In the genomic region with DNA sequence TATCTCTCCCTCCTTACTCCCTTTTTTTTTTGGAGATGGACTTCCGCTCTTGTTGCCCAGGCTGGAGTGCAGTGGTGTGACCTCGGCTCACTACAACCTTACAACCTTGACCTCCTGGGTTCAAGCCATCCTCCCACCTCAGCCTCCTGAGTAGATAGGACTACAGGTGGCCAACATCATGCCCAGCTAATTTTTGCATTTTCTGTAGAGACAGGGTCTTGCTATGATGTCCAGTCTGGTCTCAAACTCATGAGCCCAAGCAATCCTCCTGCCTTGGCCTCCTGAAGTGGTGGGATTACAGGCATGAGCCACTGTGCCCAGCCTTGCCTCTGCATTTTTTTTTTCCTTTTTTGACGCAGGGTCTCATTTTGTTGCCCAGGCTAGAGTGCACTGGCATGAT, we compare ENCODE assay signal across 23 cellular contexts. TPM values are rescaled to one million over a fixed set of nuclear protein-coding genes. Genes with fewer than 3 reads are reported as not detected.
DNase-seq lines count a peak whose midpoint lies in the region; ATAC-seq and TF ChIP-seq lines count a peak whose summit lies in the region.
"Had no signal": no experiment of that assay in that cellular context is flagged by ENCODE, and none has a peak within 500 bp of the region (broad histone marks: within the 10 kb centered on the region; RNA-seq: fewer than 3 reads in every experiment).

No MANE protein-coding gene starts in this region.

- H3K27me3 Mint-ChIP-seq in endodermal cell (ENCODE audit: insufficient read depth) (no peaks in the 10 kb centered on the region), osteocyte (ENCODE audit: unreplicated experiment) (no peaks in the 10 kb centered on the region)
- H3K27me3 Mint-ChIP-seq: activated naive CD4-positive, alpha-beta T cell treated with anti-CD3 and anti-CD28 coated beads, Interleukin-2, amount 10 ng/mL, durations not matched to agents 7 days and 5 days; CD4-positive, alpha-beta T cell had no signal

- H3K4me3 ChIP-seq in HUES48 (ENCODE audit: low read depth, low read length) (no peak overlapping the region), endodermal cell (ENCODE audit: low read length) (no peak overlapping the region)
- H3K4me3 ChIP-seq: body of pancreas, gastrocnemius medialis, lower lobe of right lung, mucosa of descending colon, SJCRH30, tibial nerve had no signal

- TF ChIP-seq CTCF in endodermal cell (conservative IDR thresholded peaks at IDR 0.05) (no peak), osteocyte (IDR thresholded peaks at IDR 0.05) (no peak)

- peak overlapping the region; percentile 52 for H3K27ac ChIP-seq in HUES48 (ENCODE audit: low read depth, low read length)
- no peak overlapping the region for H3K27ac ChIP-seq in endodermal cell (ENCODE audit: low read depth, low read length)
- H3K27ac ChIP-seq: body of pancreas, gastrocnemius medialis, lower lobe of right lung, SJCRH30, tibial nerve, VCaP had no signal

- no peaks in the 10 kb centered on the region for H3K9me3 ChIP-seq in HUES48 (ENCODE audit: control insufficient read depth, insufficient read depth, low read length)
- no peaks in the 10 kb centered on the region for H3K9me3 ChIP-seq in endodermal cell (ENCODE audit: control insufficient read depth, low read length)
- H3K9me3 ChIP-seq: body of pancreas, gastrocnemius medialis, lower lobe of right lung, mucosa of descending colon, SJCRH30, tibial nerve had no signal

- peak overlapping the region; percentile 56 to 83 for H3K27ac Mint-ChIP-seq in activated naive CD4-positive, alpha-beta T cell treated with anti-CD3 and anti-CD28 coated beads, Interleukin-2, amount 50 U/mL, for 72 hours
- peak overlapping the region; percentile 17 for H3K27ac Mint-ChIP-seq in endodermal cell
- H3K27ac Mint-ChIP-seq in osteocyte (ENCODE audit: unreplicated experiment), result peak overlapping the region; percentile 47
- H3K27ac Mint-ChIP-seq: activated naive CD4-positive, alpha-beta T cell treated with anti-CD3 and anti-CD28 coated beads, Interleukin-2, amount 10 ng/mL, durations not matched to agents 7 days and 5 days had no signal

- H3K4me1 Mint-ChIP-seq in endodermal cell (peaks cover 33% of the 10 kb centered on the region), osteocyte (ENCODE audit: unreplicated experiment) (peaks cover 18% of the 10 kb centered on the region)

- H3K36me3 Mint-ChIP-seq in activated naive CD4-positive, alpha-beta T cell treated with anti-CD3 and anti-CD28 coated beads, Interleukin-2, amount 50 U/mL, for 72 hours, result peaks cover 0 to 6% of the 10 kb centered on the region in 2 donors
- peaks cover 4% of the 10 kb centered on the region for H3K36me3 Mint-ChIP-seq in endodermal cell (ENCODE audit: low read depth)
- H3K36me3 Mint-ChIP-seq in osteocyte (ENCODE audit: unreplicated experiment), result peaks cover 10% of the 10 kb centered on the region

- no peak for TF ChIP-seq POLR2A in GM18505 (IDR thresholded peaks at IDR 0.05; ENCODE audit: borderline replicate concordance, extremely low read depth, insufficient read depth, insufficient read length)

- H3K9ac ChIP-seq in HUES48 (ENCODE audit: low read depth, low read length), result no peak overlapping the region
- no peak overlapping the region for H3K9ac ChIP-seq in endodermal cell (ENCODE audit: extremely low read depth, low read length, poor library complexity, severe bottlenecking)

- no peak for DNase-seq in activated naive CD4-positive, alpha-beta T cell treated with anti-CD3 and anti-CD28 coated beads, Interleukin-2, amount 50 U/mL, for 72 hours (ENCODE audit: low spot score in 2 of 2)
- DNase-seq in activated naive CD4-positive, alpha-beta T cell (lab: John Stamatoyannopoulos, UW), result no peak
- no peak for DNase-seq in endodermal cell
- DNase-seq in osteocyte (ENCODE audit: extremely low spot score, unreplicated experiment), result no peak
- no peak for DNase-seq in GM19240 (ENCODE audit: insufficient read length, low spot score)
- no peak for DNase-seq in A172 (ENCODE audit: low spot score)
- DNase-seq: activated CD8-positive, alpha-beta memory T cell treated with anti-CD3 and anti-CD28 coated beads for 24 hours; activated naive CD4-positive, alpha-beta T cell treated with anti-CD3 and anti-CD28 coated beads, Interleukin-2, amount 10 ng/mL, durations not matched to agents 7 days and 5 days; AML-193; body of pancreas; CD4-positive, alpha-beta T cell; DMS 273 treated with DMSO at 0.1 percent for 48 hours; gastrocnemius medialis; lower lobe of right lung; mucosa of descending colon; stimulated activated CD8-positive, alpha-beta memory T cell treated with anti-CD3 and anti-CD28 coated beads, Interleukin-4, amount 100 ng/mL, for 48 hours; T-helper 9 cell had no signal

- H3K4me1 ChIP-seq in HUES48 (ENCODE audit: control insufficient read depth, insufficient read depth, low read length), result peaks cover 24% of the 10 kb centered on the region
- H3K4me1 ChIP-seq in endodermal cell (ENCODE audit: control insufficient read depth, insufficient read depth, low read length), result no peaks in the 10 kb centered on the region
- H3K4me1 ChIP-seq: SJCRH30 had no signal

- H3K27me3 ChIP-seq in HUES48 (ENCODE audit: control insufficient read depth, insufficient read depth, low read length), result no peaks in the 10 kb centered on the region
- H3K27me3 ChIP-seq in endodermal cell (ENCODE audit: control insufficient read depth, insufficient read depth, low read length, poor library complexity, severe bottlenecking), result no peaks in the 10 kb centered on the region
- H3K27me3 ChIP-seq: body of pancreas, gastrocnemius medialis, SJCRH30, tibial nerve had no signal

- ATAC-seq in activated naive CD4-positive, alpha-beta T cell treated with anti-CD3 and anti-CD28 coated beads, Interleukin-2, amount 50 U/mL, for 72 hours, result no peak
- no peak for ATAC-seq in GM18505 (IDR thresholded peaks at IDR 0.05; ENCODE audit: unreplicated experiment)
- ATAC-seq: body of pancreas, gastrocnemius medialis, lower lobe of right lung, mucosa of descending colon, sciatic nerve had no signal

- no peaks in the 10 kb centered on the region for H3K36me3 ChIP-seq in HUES48 (ENCODE audit: control insufficient read depth, insufficient read depth, low read length)
- H3K36me3 ChIP-seq in endodermal cell (ENCODE audit: control insufficient read depth, insufficient read depth, low read length), result no peaks in the 10 kb centered on the region
- H3K36me3 ChIP-seq: gastrocnemius medialis, lower lobe of right lung, SJCRH30, tibial nerve had no signal

- H3K4me3 Mint-ChIP-seq in endodermal cell (no peak overlapping the region), osteocyte (ENCODE audit: unreplicated experiment) (no peak overlapping the region)
- H3K4me3 Mint-ChIP-seq: activated naive CD4-positive, alpha-beta T cell treated with anti-CD3 and anti-CD28 coated beads, Interleukin-2, amount 10 ng/mL, durations not matched to agents 7 days and 5 days; CD4-positive, alpha-beta T cell had no signal

- H3K9me3 Mint-ChIP-seq in activated naive CD4-positive, alpha-beta T cell treated with anti-CD3 and anti-CD28 coated beads, Interleukin-2, amount 50 U/mL, for 72 hours, result no peaks in the 10 kb centered on the region
- H3K9me3 Mint-ChIP-seq in endodermal cell, result no peaks in the 10 kb centered on the region
- H3K9me3 Mint-ChIP-seq in osteocyte (ENCODE audit: unreplicated experiment), result no peaks in the 10 kb centered on the region
- H3K9me3 Mint-ChIP-seq: activated naive CD4-positive, alpha-beta T cell treated with anti-CD3 and anti-CD28 coated beads, Interleukin-2, amount 10 ng/mL, durations not matched to agents 7 days and 5 days; CD4-positive, alpha-beta T cell had no signal

- 86 to 95% methylated on average over 2 to 3 of the region's 3 CpGs for WGBS in endodermal cell (ENCODE audit: insufficient coverage in 1 of 2, insufficient read length in 1 of 2), 2 experiments

RNA-seq across cellular contexts. Expression of a gene that starts 17.1 kb away (rescaled TPM):
- total RNA-seq in activated naive CD4-positive, alpha-beta T cell treated with anti-CD3 and anti-CD28 coated beads, Interleukin-2, amount 50 U/mL, for 72 hours, result 10 to 100 TPM; 35.8 to 40.5 TPM
- total RNA-seq in endodermal cell (10 to 100 TPM; 26.8 to 29.8 TPM), osteocyte (50.2 and 53.9 TPM in 2 replicates)
- 20.2 TPM for polyA plus RNA-seq in endodermal cell (2013, experiment 1 of 2)
- polyA plus RNA-seq in endodermal cell (2013, experiment 2 of 2), result 22.0 TPM
- 43.0 and 50.6 TPM in 2 replicates for total RNA-seq in A172 (2014; rRNA removed; shearing (Covaris generic))

Comparison
In these comparisons a context has a peak if more than half of its experiments do, and no peak if none do; other contexts are left out.
1. H3K27ac Mint-ChIP-seq: peak in every context shown above with its lines; median percentile 70 in activated naive CD4-positive, alpha-beta T cell treated with anti-CD3 and anti-CD28 coated beads, Interleukin-2, amount 50 U/mL, for 72 hours; 47 in osteocyte; 17 in endodermal cell.